ENCODE assay signal across 1 cellular context in the genomic region with DNA sequence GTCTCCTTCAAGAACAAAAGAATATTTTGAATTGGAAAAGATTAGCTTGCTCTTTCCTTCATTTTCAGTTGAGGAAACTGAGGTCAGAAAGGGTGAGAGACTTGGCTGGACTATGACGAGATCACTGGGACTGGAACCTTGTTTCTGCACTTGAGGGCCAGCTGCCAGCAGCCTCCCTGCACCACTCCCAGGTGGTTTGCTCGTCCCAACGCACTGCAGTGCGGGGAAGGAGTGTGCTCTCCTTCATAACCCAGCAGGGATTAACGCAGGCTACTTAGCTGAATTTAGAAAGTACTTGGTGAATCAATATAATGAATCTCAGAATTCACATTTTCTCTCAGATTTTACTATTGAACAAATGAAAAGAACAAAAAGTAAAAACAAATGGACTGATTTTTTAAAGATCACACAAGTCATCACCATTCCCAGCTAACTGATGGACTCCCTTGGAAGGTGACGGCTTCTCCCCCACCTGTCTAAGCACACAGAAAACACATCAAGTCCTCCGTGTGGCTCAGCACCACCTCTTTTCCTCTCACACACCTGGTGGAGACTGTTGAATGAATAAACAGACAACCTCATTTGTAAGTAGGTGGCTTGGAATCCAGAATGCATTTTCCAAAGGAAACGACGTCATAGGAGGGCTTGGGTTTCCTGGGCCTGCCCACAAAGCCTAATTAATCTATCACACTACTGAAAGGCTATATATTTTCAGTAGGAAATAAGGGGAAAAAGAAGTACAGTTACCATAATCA.
TF ChIP-seq lines count a peak whose summit lies in the region.

No MANE protein-coding gene starts in this region.

TF ChIP-seq in HepG2, 621 proteins besides CTCF, POLR2A, EP300 and RAD21 (continued from another document):
- TF ChIP-seq CSRNP1 (CRISPR knock-in tag; IDR thresholded peaks at IDR 0.05) (no peak), SP2 (CRISPR knock-in tag; IDR thresholded peaks at IDR 0.05) (no peak), NCOA5 (CRISPR knock-in tag; IDR thresholded peaks at IDR 0.05) (no peak)
